8 cellular contexts compared by ENCODE assay signal in the genomic region with DNA sequence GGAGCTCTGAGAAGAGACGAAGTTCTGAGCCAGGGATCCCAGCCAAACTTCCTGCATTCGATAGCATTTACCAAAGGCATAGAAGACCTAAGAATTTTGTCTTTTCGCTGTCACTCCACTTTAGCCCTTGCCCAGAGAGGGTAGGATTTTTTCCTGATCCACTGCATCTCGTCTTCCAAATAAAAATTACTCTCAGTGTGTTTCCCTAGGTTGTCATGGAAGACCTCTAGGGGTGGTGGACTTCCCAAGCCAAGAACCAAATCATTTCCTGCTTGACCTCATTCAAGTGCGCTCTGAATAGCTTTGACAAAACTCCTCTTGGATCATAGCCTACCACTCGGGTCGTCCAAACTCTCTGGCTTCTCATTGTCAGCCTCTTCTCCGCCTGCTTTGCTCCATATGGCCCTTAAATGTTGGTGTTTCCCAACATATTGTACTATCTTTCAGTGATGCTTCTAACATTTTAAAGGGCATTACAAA. TPM values are rescaled to one million over a fixed set of nuclear protein-coding genes. Genes with fewer than 3 reads are reported as not detected.
DNase-seq lines count a peak whose midpoint lies in the region; ATAC-seq and TF ChIP-seq lines count a peak whose summit lies in the region.

No MANE protein-coding gene starts in this region.

- peak overlapping the region; percentile 44 for H2AFZ ChIP-seq in KMS-11 (ENCODE audit: low read depth)

- ATAC-seq in HG03354 (IDR thresholded peaks at IDR 0.05; ENCODE audit: poor library complexity, severe bottlenecking, unreplicated experiment) (no peak), HG03469 (IDR thresholded peaks at IDR 0.05; ENCODE audit: unreplicated experiment) (no peak)

- H3K27me3 Mint-ChIP-seq in mesothelial cell of epicardium (ENCODE audit: low read depth): no peaks in the 10 kb centered on the region

- H3K4me1 Mint-ChIP-seq in mesothelial cell of epicardium: peaks cover 26% of the 10 kb centered on the region

- no peak for TF ChIP-seq CTCF in BJ (IDR thresholded peaks at IDR 0.05; ENCODE audit: insufficient read depth, low read depth, low read length)
- peak; percentile 24; the same call in 1 of the 2 replicates for TF ChIP-seq CTCF in KMS-11 (conservative IDR thresholded peaks at IDR 0.05; ENCODE audit: low read depth, low read length)
- TF ChIP-seq CTCF in mesothelial cell of epicardium (IDR thresholded peaks at IDR 0.05; ENCODE audit: unreplicated experiment): peak; percentile 40

- POLR2A ChIA-PET in BJ (lab: Charles Lee): interaction anchor here (0.5 to 1.0 kb wide), 3 partner anchors 17 to 433 kb away, joined by 4 to 5 read pairs (median 5); a partner anchor contains a TSS

- H3K4me1 ChIP-seq in KMS-11 (ENCODE audit: low read depth, poor library complexity, severe bottlenecking): peaks cover 7% of the 10 kb centered on the region

- H3K4me2 ChIP-seq in KMS-11: 0 out of 2 replicates have a peak overlapping the region, but pooled peaks have one; percentile 33

- peaks cover 18% of the 10 kb centered on the region for H3K9me3 Mint-ChIP-seq in mesothelial cell of epicardium

- no peaks in the 10 kb centered on the region for H4K20me1 ChIP-seq in KMS-11 (ENCODE audit: insufficient read depth)

- CTCF ChIA-PET in BJ (lab: Yijun Ruan, JAX): interaction anchor here (0.5 to 15.0 kb wide), 31 partner anchors 8 to 1283 kb away, joined by 3 to 271 read pairs (median 4); a partner anchor contains a TSS

- H3K27ac Mint-ChIP-seq in mesothelial cell of epicardium: peak overlapping the region; percentile 53

- H3K27ac ChIP-seq in KMS-11: no peak overlapping the region

- H3K36me3 ChIP-seq in BJ (ENCODE audit: control insufficient read depth, insufficient read depth, low read length) (peaks cover 3% of the 10 kb centered on the region), KMS-11 (ENCODE audit: insufficient read depth) (no peaks in the 10 kb centered on the region)

- H3K4me3 ChIP-seq in BJ (ENCODE audit: low read depth, low read length) (peak overlapping the region; percentile 100), KMS-11 (IDR thresholded peaks at IDR 0.05; ENCODE audit: insufficient read depth, low read depth, low read length) (no peak overlapping the region)

- H3K79me2 ChIP-seq in KMS-11 (ENCODE audit: insufficient read depth, low read depth): peaks cover 11% of the 10 kb centered on the region; the same call in 1 of the 2 replicates

- no peak for DNase-seq in BJ (ENCODE audit: low read depth)
- DNase-seq in cerebellum (ENCODE audit: low spot score): peak; percentile 25
- DNase-seq in mesothelial cell of epicardium (ENCODE audit: low spot score in 2 of 2, unreplicated experiment in 2 of 2): no peak
- no peak for DNase-seq in NOMO-1 treated with dmso at 0.1 percent for 144 hours (lab: John Stamatoyannopoulos, UW; ENCODE audit: unreplicated experiment)
- DNase-seq in 8988T: no peak

- peak overlapping the region; percentile 98 for H3K4me3 Mint-ChIP-seq in mesothelial cell of epicardium

- H3K36me3 Mint-ChIP-seq in mesothelial cell of epicardium: peaks cover 34% of the 10 kb centered on the region

- H3K27me3 ChIP-seq in BJ (ENCODE audit: control insufficient read depth, insufficient read depth, low read length) (no peaks in the 10 kb centered on the region), KMS-11 (ENCODE audit: insufficient read depth, low read depth) (no peaks in the 10 kb centered on the region)

- no peak overlapping the region; the same call in 1 of the 2 replicates for H3K9ac ChIP-seq in KMS-11

RNA-seq across cellular contexts. Expression of a gene that starts 0.4 kb away (rescaled TPM):
- 29.6 and 30.5 TPM in 2 replicates for polyA plus RNA-seq in BJ (2011; rRNA removed)
- polyA minus RNA-seq in BJ (2011; rRNA and poly(A)+ RNA removed): 10.1 and 16.6 TPM in 2 replicates
- total RNA-seq in cerebellum (18.7 TPM), mesothelial cell of epicardium (44.6 to 48.2 TPM (median 47.4 TPM) in 3 replicates)

RNA-seq across cellular contexts. Expression of a gene that starts 16.5 kb away (rescaled TPM):
- 7.8 and 11.6 TPM in 2 replicates for polyA plus RNA-seq in BJ (2011; rRNA removed)
- 9.8 and 11.6 TPM in 2 replicates for polyA minus RNA-seq in BJ (2011; rRNA and poly(A)+ RNA removed)
- total RNA-seq in cerebellum (23.9 TPM), mesothelial cell of epicardium (26.9 to 28.4 TPM (median 27.2 TPM) in 3 replicates)

RNA-seq across cellular contexts. Expression of a gene that starts 59.1 kb away (rescaled TPM):
- 4.4 and 6.1 TPM in 2 replicates for polyA plus RNA-seq in BJ (2011; rRNA removed)
- 9.0 and 11.8 TPM in 2 replicates for polyA minus RNA-seq in BJ (2011; rRNA and poly(A)+ RNA removed)
- total RNA-seq in cerebellum (2.1 TPM), mesothelial cell of epicardium (40.2 to 42.4 TPM (median 41.7 TPM) in 3 replicates)

Comparison
In these comparisons a context has a peak if more than half of its experiments do, and no peak if none do; other contexts are left out.
1. RNA of a gene that starts 59.1 kb away (total RNA-seq): 40.2 to 42.4 TPM in mesothelial cell of epicardium; 2.1 TPM in cerebellum (single experiment); every median in the first group is over 10 times any median in the second.